In the genomic region with DNA sequence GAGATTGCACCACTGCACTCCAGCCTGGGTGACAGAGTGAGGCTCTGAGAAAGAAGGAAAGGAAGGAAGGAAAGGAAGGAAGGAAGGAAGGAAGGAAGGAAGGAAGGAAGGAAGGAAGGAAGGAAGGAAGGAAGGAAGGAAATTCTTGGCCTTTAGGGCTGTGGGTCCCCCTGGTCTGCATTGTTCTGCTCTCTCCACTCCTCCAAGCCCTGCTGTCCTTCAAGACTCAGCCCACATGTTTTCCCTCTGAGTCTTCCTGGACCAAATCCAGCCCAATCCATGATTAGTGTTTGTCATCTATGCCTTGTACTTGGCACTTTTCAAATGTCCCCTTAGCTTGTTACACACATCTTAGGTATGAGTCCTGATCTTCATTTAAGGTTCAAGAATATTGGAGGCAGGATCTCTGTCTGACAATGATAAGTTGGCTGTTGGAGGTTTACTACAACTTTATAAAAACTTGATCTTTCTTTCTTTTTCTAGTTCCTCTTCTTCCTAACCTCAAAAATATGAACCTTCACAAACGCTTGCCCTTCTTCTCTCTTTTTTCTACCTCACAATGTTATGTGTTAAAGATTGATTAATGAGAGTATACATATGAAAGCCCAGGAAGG, we compare ENCODE assay signal across 1 cellular context.
TF ChIP-seq lines count a peak whose summit lies in the region.

No MANE protein-coding gene starts in this region.

TF ChIP-seq in HepG2, 621 proteins besides CTCF, POLR2A, EP300 and RAD21 (continued from another document):
- TF ChIP-seq ZEB1 (IDR thresholded peaks at IDR 0.05; ENCODE audit: insufficient replicate concordance, low read depth) (no peak), ISX (CRISPR knock-in tag; conservative IDR thresholded peaks at IDR 0.05) (no peak), ZNF543 (CRISPR knock-in tag; IDR thresholded peaks at IDR 0.05) (no peak), REXO4 (CRISPR knock-in tag; IDR thresholded peaks at IDR 0.05; ENCODE audit: borderline replicate concordance) (no peak), JARID2 (CRISPR knock-in tag; IDR thresholded peaks at IDR 0.05; ENCODE audit: insufficient replicate concordance) (no peak), ZSCAN20 (CRISPR knock-in tag; IDR thresholded peaks at IDR 0.05; ENCODE audit: borderline replicate concordance) (no peak), FOXP1 (IDR thresholded peaks at IDR 0.05) (no peak), FOXP1 (CRISPR knock-in tag; IDR thresholded peaks at IDR 0.05) (no peak), ATF7 (IDR thresholded peaks at IDR 0.05) (no peak), ATF7 (CRISPR knock-in tag; IDR thresholded peaks at IDR 0.05) (no peak), PLRG1 (conservative IDR thresholded peaks at IDR 0.05) (no peak), SP1 (IDR thresholded peaks at IDR 0.05) (no peak), SP1 (CRISPR knock-in tag; IDR thresholded peaks at IDR 0.05) (no peak)
- TF ChIP-seq, protein P1, sequence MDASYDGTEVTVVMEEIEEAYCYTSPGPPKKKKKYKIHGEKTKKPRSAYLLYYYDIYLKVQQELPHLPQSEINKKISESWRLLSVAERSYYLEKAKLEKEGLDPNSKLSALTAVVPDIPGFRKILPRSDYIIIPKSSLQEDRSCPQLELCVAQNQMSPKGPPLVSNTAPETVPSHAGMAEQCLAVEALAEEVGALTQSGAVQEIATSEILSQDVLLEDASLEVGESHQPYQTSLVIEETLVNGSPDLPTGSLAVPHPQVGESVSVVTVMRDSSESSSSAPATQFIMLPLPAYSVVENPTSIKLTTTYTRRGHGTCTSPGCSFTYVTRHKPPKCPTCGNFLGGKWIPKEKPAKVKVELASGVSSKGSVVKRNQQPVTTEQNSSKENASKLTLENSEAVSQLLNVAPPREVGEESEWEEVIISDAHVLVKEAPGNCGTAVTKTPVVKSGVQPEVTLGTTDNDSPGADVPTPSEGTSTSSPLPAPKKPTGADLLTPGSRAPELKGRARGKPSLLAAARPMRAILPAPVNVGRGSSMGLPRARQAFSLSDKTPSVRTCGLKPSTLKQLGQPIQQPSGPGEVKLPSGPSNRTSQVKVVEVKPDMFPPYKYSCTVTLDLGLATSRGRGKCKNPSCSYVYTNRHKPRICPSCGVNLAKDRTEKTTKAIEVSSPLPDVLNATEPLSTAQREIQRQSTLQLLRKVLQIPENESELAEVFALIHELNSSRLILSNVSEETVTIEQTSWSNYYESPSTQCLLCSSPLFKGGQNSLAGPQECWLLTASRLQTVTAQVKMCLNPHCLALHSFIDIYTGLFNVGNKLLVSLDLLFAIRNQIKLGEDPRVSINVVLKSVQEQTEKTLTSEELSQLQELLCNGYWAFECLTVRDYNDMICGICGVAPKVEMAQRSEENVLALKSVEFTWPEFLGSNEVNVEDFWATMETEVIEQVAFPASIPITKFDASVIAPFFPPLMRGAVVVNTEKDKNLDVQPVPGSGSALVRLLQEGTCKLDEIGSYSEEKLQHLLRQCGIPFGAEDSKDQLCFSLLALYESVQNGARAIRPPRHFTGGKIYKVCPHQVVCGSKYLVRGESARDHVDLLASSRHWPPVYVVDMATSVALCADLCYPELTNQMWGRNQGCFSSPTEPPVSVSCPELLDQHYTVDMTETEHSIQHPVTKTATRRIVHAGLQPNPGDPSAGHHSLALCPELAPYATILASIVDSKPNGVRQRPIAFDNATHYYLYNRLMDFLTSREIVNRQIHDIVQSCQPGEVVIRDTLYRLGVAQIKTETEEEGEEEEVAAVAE (CRISPR knock-in tag; IDR thresholded peaks at IDR 0.05; ENCODE audit: borderline replicate concordance), result no peak
